Comparison of ENCODE assay signal across 2 cellular contexts in the genomic region with DNA sequence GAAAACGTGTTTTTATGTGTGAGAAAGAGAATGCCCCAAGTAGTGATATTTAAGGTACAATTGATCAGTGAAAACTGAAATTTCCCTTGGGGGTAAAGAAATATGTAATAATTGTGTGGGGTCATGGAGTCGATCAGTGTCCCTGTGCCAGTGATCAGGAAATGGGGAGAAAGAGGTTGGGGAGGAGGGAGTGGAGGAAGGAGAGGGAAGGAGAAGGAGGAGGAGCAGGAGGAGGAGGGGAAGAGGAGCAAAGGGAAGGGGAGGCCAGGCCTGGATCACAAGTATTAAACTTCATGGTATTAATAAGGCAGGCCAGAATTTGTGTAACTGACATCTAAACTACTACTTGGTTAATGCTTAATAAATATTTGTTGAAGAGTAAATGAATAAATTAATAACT.
TF ChIP-seq lines count a peak whose summit lies in the region.

No MANE protein-coding gene starts in this region.

TF ChIP-seq in HEK293, 187 proteins besides CTCF, POLR2A, EP300 and RAD21:
- TF ChIP-seq, protein P1, sequence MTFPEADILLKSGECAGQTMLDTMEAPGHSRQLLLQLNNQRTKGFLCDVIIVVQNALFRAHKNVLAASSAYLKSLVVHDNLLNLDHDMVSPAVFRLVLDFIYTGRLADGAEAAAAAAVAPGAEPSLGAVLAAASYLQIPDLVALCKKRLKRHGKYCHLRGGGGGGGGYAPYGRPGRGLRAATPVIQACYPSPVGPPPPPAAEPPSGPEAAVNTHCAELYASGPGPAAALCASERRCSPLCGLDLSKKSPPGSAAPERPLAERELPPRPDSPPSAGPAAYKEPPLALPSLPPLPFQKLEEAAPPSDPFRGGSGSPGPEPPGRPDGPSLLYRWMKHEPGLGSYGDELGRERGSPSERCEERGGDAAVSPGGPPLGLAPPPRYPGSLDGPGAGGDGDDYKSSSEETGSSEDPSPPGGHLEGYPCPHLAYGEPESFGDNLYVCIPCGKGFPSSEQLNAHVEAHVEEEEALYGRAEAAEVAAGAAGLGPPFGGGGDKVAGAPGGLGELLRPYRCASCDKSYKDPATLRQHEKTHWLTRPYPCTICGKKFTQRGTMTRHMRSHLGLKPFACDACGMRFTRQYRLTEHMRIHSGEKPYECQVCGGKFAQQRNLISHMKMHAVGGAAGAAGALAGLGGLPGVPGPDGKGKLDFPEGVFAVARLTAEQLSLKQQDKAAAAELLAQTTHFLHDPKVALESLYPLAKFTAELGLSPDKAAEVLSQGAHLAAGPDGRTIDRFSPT (tag by site-specific recombination; IDR thresholded peaks at IDR 0.05) = no peak
- TF ChIP-seq, protein P2, sequence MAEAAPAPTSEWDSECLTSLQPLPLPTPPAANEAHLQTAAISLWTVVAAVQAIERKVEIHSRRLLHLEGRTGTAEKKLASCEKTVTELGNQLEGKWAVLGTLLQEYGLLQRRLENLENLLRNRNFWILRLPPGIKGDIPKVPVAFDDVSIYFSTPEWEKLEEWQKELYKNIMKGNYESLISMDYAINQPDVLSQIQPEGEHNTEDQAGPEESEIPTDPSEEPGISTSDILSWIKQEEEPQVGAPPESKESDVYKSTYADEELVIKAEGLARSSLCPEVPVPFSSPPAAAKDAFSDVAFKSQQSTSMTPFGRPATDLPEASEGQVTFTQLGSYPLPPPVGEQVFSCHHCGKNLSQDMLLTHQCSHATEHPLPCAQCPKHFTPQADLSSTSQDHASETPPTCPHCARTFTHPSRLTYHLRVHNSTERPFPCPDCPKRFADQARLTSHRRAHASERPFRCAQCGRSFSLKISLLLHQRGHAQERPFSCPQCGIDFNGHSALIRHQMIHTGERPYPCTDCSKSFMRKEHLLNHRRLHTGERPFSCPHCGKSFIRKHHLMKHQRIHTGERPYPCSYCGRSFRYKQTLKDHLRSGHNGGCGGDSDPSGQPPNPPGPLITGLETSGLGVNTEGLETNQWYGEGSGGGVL (tag by site-specific recombination; IDR thresholded peaks at IDR 0.05) = peak; percentile 61
- TF ChIP-seq REPIN1 (tag by site-specific recombination; IDR thresholded peaks at IDR 0.05; ENCODE audit: low read depth) (no peak), KLF16 (tag by site-specific recombination; IDR thresholded peaks at IDR 0.05) (no peak), OVOL3 (tag by site-specific recombination; IDR thresholded peaks at IDR 0.05) (no peak), PRDM1 (tag by site-specific recombination; IDR thresholded peaks at IDR 0.05) (peak; percentile 53), ZNF155 (tag by site-specific recombination; IDR thresholded peaks at IDR 0.05) (no peak), SETDB1 (IDR thresholded peaks at IDR 0.05; ENCODE audit: insufficient read length, low read length) (no peak), HOXC10 (CRISPR knock-in tag; IDR thresholded peaks at IDR 0.05) (no peak), ZNF10 (tag by site-specific recombination; IDR thresholded peaks at IDR 0.05) (no peak), ZNF785 (tag by site-specific recombination; IDR thresholded peaks at IDR 0.05) (no peak), ZNF626 (tag by site-specific recombination; IDR thresholded peaks at IDR 0.05) (no peak), ZNF239 (tag by site-specific recombination; IDR thresholded peaks at IDR 0.05) (no peak), ZSCAN30 (tag by site-specific recombination; IDR thresholded peaks at IDR 0.05) (no peak), ZNF24 (tag by site-specific recombination; IDR thresholded peaks at IDR 0.05) (no peak)
- TF ChIP-seq, protein P3, sequence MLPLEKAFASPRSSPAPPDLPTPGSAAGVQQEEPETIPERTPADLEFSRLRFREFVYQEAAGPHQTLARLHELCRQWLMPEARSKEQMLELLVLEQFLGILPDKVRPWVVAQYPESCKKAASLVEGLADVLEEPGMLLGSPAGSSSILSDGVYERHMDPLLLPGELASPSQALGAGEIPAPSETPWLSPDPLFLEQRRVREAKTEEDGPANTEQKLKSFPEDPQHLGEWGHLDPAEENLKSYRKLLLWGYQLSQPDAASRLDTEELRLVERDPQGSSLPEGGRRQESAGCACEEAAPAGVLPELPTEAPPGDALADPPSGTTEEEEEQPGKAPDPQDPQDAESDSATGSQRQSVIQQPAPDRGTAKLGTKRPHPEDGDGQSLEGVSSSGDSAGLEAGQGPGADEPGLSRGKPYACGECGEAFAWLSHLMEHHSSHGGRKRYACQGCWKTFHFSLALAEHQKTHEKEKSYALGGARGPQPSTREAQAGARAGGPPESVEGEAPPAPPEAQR (tag by site-specific recombination; IDR thresholded peaks at IDR 0.05) = no peak
- TF ChIP-seq, protein P4, sequence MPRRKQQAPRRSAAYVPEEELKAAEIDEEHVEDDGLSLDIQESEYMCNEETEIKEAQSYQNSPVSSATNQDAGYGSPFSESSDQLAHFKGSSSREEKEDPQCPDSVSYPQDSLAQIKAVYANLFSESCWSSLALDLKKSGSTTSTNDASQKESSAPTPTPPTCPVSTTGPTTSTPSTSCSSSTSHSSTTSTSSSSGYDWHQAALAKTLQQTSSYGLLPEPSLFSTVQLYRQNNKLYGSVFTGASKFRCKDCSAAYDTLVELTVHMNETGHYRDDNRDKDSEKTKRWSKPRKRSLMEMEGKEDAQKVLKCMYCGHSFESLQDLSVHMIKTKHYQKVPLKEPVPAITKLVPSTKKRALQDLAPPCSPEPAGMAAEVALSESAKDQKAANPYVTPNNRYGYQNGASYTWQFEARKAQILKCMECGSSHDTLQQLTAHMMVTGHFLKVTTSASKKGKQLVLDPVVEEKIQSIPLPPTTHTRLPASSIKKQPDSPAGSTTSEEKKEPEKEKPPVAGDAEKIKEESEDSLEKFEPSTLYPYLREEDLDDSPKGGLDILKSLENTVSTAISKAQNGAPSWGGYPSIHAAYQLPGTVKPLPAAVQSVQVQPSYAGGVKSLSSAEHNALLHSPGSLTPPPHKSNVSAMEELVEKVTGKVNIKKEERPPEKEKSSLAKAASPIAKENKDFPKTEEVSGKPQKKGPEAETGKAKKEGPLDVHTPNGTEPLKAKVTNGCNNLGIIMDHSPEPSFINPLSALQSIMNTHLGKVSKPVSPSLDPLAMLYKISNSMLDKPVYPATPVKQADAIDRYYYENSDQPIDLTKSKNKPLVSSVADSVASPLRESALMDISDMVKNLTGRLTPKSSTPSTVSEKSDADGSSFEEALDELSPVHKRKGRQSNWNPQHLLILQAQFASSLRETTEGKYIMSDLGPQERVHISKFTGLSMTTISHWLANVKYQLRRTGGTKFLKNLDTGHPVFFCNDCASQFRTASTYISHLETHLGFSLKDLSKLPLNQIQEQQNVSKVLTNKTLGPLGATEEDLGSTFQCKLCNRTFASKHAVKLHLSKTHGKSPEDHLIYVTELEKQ (tag by site-specific recombination; IDR thresholded peaks at IDR 0.05; ENCODE audit: borderline replicate concordance) = no peak
TF ChIP-seq in HEK293: peak in this region for 2.

TF ChIP-seq in SK-N-SH, 30 proteins besides CTCF, POLR2A, EP300 and RAD21 (continued from another document):
- TF ChIP-seq, protein P5, sequence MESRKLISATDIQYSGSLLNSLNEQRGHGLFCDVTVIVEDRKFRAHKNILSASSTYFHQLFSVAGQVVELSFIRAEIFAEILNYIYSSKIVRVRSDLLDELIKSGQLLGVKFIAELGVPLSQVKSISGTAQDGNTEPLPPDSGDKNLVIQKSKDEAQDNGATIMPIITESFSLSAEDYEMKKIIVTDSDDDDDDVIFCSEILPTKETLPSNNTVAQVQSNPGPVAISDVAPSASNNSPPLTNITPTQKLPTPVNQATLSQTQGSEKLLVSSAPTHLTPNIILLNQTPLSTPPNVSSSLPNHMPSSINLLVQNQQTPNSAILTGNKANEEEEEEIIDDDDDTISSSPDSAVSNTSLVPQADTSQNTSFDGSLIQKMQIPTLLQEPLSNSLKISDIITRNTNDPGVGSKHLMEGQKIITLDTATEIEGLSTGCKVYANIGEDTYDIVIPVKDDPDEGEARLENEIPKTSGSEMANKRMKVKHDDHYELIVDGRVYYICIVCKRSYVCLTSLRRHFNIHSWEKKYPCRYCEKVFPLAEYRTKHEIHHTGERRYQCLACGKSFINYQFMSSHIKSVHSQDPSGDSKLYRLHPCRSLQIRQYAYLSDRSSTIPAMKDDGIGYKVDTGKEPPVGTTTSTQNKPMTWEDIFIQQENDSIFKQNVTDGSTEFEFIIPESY (IDR thresholded peaks at IDR 0.05; ENCODE audit: borderline replicate concordance, low read depth) = no peak
- TF ChIP-seq POLR2AphosphoS5 (IDR thresholded peaks at IDR 0.05; ENCODE audit: low read depth, low read length) = no peak
- no peak for TF ChIP-seq GABPA (IDR thresholded peaks at IDR 0.05; ENCODE audit: low read depth)
- TF ChIP-seq MEF2A (IDR thresholded peaks at IDR 0.05; ENCODE audit: borderline replicate concordance, low read depth) = no peak
- no peak for TF ChIP-seq FOXJ3 (CRISPR knock-in tag; IDR thresholded peaks at IDR 0.05)
- TF ChIP-seq FOSL2 (IDR thresholded peaks at IDR 0.05; ENCODE audit: borderline replicate concordance, low read depth) = no peak
- no peak for TF ChIP-seq NRF1 (IDR thresholded peaks at IDR 0.05; ENCODE audit: low read depth, low read length)
